In the genomic region with DNA sequence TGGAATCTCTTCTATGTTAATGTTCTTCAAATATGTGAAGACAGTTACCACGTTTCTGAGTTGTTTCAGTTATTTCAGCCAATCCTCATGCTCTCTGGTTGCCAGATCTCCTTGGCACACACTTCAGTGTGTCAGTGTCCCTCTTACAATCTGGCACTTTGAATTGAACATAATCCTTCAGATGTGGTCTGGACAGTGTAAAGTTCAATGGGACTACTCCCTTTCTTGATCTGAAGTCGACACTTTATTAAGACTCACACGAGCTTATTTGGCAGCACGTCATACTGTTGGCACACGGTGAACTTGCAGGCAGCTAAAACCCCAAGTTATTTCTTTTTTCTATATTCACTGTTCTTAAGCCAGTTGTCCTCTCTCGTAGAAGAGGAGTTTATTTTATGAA, we compare ENCODE assay signal across 15 cellular contexts. TPM values are rescaled to one million over a fixed set of nuclear protein-coding genes. Genes with fewer than 3 reads are reported as not detected.
DNase-seq lines count a peak whose midpoint lies in the region; ATAC-seq, FAIRE-seq and TF ChIP-seq lines count a peak whose summit lies in the region.
"Had no signal": no experiment of that assay in that cellular context is flagged by ENCODE, and none has a peak within 500 bp of the region (broad histone marks: within the 10 kb centered on the region; RNA-seq: fewer than 3 reads in every experiment).

No MANE protein-coding gene starts in this region.

- intact Hi-C loops in kidney (cut with DNase I), result no loop called here

- WGBS in small intestine, 3 donors, result 14 to 43% (median 29%) methylated on average over 6 of the region's 6 CpGs

- TF ChIP-seq CTCF in chondrocyte (IDR thresholded peaks at IDR 0.05) (no peak), kidney (IDR thresholded peaks at IDR 0.05; ENCODE audit: borderline replicate concordance, extremely low read depth, insufficient read depth) (no peak), nephron progenitor cell (IDR thresholded peaks at IDR 0.05) (no peak)

- no peaks in the 10 kb centered on the region for H3K36me3 ChIP-seq in kidney (ENCODE audit: control insufficient read depth in 1 of 2, insufficient read depth in 2 of 2, low read length in 2 of 2)
- H3K36me3 ChIP-seq in small intestine (ENCODE audit: control insufficient read depth in 2 of 2, insufficient read depth in 2 of 2, low read length in 2 of 2), result no peaks in the 10 kb centered on the region
- H3K36me3 ChIP-seq: WERI-Rb-1 had no signal

- H3K4me3 Mint-ChIP-seq in chondrocyte (ENCODE audit: unreplicated experiment) (no peak overlapping the region), nephron progenitor cell (no peak overlapping the region)
- H3K4me3 Mint-ChIP-seq: CD4-positive, CD25-positive, alpha-beta regulatory T cell had no signal

- H3K4me1 Mint-ChIP-seq in chondrocyte (ENCODE audit: low read depth), result peaks cover 67% of the 10 kb centered on the region
- H3K4me1 Mint-ChIP-seq in nephron progenitor cell, result no peaks in the 10 kb centered on the region

- H3K9me3 ChIP-seq in kidney (ENCODE audit: control insufficient read depth in 1 of 2, low read length in 2 of 2) (no peaks in the 10 kb centered on the region), small intestine (ENCODE audit: control insufficient read depth, low read depth) (no peaks in the 10 kb centered on the region)

- H3K27me3 Mint-ChIP-seq in chondrocyte (ENCODE audit: low read depth) (no peaks in the 10 kb centered on the region), nephron progenitor cell (ENCODE audit: low read depth, poor library complexity) (no peaks in the 10 kb centered on the region)

- peaks cover 2 to 19% of the 10 kb centered on the region in 2 donors for H3K4me1 ChIP-seq in kidney (ENCODE audit: control insufficient read depth in 1 of 2, insufficient read depth in 1 of 2, low read depth in 1 of 2, low read length in 2 of 2)
- H3K4me1 ChIP-seq in small intestine (ENCODE audit: control insufficient read depth in 2 of 2, insufficient read depth in 1 of 2, low read depth in 1 of 2, low read length in 1 of 2), result no peaks in the 10 kb centered on the region

- no peak for ATAC-seq in activated CD4-positive, CD25-positive, alpha-beta regulatory T cell treated with anti-CD3 and anti-CD28 coated beads, Interleukin-2, amount 50 U/mL, for 24 hours

- H3K27ac ChIP-seq in kidney (ENCODE audit: low read depth in 2 of 2, low read length in 2 of 2) (no peak overlapping the region), small intestine (ENCODE audit: low read depth in 1 of 2, low read length in 1 of 2) (no peak overlapping the region)
- H3K27ac ChIP-seq: WERI-Rb-1 had no signal

- H3K27ac Mint-ChIP-seq in chondrocyte (ENCODE audit: unreplicated experiment) (peak overlapping the region; percentile 79), nephron progenitor cell (no peak overlapping the region)
- H3K27ac Mint-ChIP-seq: CD4-positive, CD25-positive, alpha-beta regulatory T cell had no signal

- no peak overlapping the region for H3K9ac ChIP-seq in kidney (ENCODE audit: low read length in 2 of 2)

- H3K27me3 ChIP-seq in small intestine (ENCODE audit: control insufficient read depth in 2 of 2, insufficient read depth in 2 of 2, low read length in 2 of 2), result no peaks in the 10 kb centered on the region

- no peak for FAIRE-seq in kidney (lab: Jason Lieb, UNC)
- FAIRE-seq in small intestine (lab: Jason Lieb, UNC), result no peak

- H3K4me3 ChIP-seq in kidney (ENCODE audit: low read length in 2 of 2), result peak overlapping the region; percentile 4 to 28
- no peak overlapping the region for H3K4me3 ChIP-seq in small intestine (ENCODE audit: low read depth in 1 of 2, low read length in 2 of 2)

- DNase-seq in LHCN-M2 (ENCODE audit: low read depth) (peak; percentile 46), chondrocyte (ENCODE audit: low spot score) (no peak), kidney (no peak), small intestine (peak; percentile 84), nephron progenitor cell (no peak), NOMO-1 treated with dmso at 0.1 percent for 144 hours (lab: John Stamatoyannopoulos, UW; ENCODE audit: unreplicated experiment) (no peak)
- no peak for DNase-seq in activated CD8-positive, alpha-beta memory T cell treated with anti-CD3 and anti-CD28 coated beads, Interleukin-2, amount 50 U/mL, for 48 hours
- DNase-seq: activated T-cell treated with anti-CD3 and anti-CD28 coated beads for 4 hours; CD4-positive, CD25-positive, alpha-beta regulatory T cell; effector memory CD4-positive, alpha-beta T cell; GF-D8; NCI-H146; retina; WERI-Rb-1 had no signal

- H3K9me3 Mint-ChIP-seq in chondrocyte (ENCODE audit: low read depth) (no peaks in the 10 kb centered on the region), nephron progenitor cell (no peaks in the 10 kb centered on the region)
- H3K9me3 Mint-ChIP-seq: CD4-positive, CD25-positive, alpha-beta regulatory T cell had no signal

- H3K36me3 Mint-ChIP-seq in chondrocyte (ENCODE audit: low read depth) (peaks cover 9% of the 10 kb centered on the region), nephron progenitor cell (ENCODE audit: low read depth) (no peaks in the 10 kb centered on the region)
- H3K36me3 Mint-ChIP-seq: CD4-positive, CD25-positive, alpha-beta regulatory T cell had no signal

RNA-seq across cellular contexts. Expression of a gene that starts 28.2 kb away (rescaled TPM):
- total RNA-seq in LHCN-M2 (2014; rRNA removed), result 40.7 and 46.1 TPM in 2 replicates
- 17.2 TPM for polyA plus RNA-seq in LHCN-M2 (2012)
- 38.8 to 80.9 TPM (median 77.7 TPM) in 3 replicates for total RNA-seq in chondrocyte
- total RNA-seq in kidney, result 16.7 TPM
- polyA plus RNA-seq in kidney (ENCODE audit: insufficient read depth, low read depth, low replicate concordance), result 3.6 TPM
- 1 to 10 TPM in 1 of 3 donors, under 1 TPM in 1, not detected in 1; 0.22 to 1.0 TPM for polyA plus RNA-seq in small intestine
- total RNA-seq: CD4-positive, CD25-positive, alpha-beta regulatory T cell had no signal
- polyA plus RNA-seq: CD4-positive, CD25-positive, alpha-beta regulatory T cell had no signal

Comparison
In these comparisons a context has a peak if more than half of its experiments do, and no peak if none do; other contexts are left out.
1. DNase-seq: peak in LHCN-M2 (single experiment) and small intestine (single experiment); none in chondrocyte (single experiment), kidney (single experiment), nephron progenitor cell (single experiment), NOMO-1 treated with dmso at 0.1 percent for 144 hours (single experiment) and activated CD8-positive, alpha-beta memory T cell treated with anti-CD3 and anti-CD28 coated beads, Interleukin-2, amount 50 U/mL, for 48 hours (single experiment).
2. H3K4me3 ChIP-seq: peak in kidney (2 of 2); none in small intestine (0 of 2).